Comparison of ENCODE assay signal across 13 cellular contexts in genomic region chr6:158009935-158010585, GRCh38. TPM values are rescaled to one million over a fixed set of nuclear protein-coding genes. Genes with fewer than 3 reads are reported as not detected.
DNase-seq lines count a peak whose midpoint lies in the region; ATAC-seq and FAIRE-seq lines count a peak whose summit lies in the region.
"Had no signal": no experiment of that assay in that cellular context is flagged by ENCODE, and none has a peak within 500 bp of the region (broad histone marks: within the 10 kb centered on the region; RNA-seq: fewer than 3 reads in every experiment).

No MANE protein-coding gene starts in this region.

- no peak for DNase-seq in activated CD4-positive, alpha-beta T cell treated with anti-CD3 and anti-CD28 coated beads for 36 hours
- DNase-seq in activated CD4-positive, alpha-beta T cell treated with anti-CD3 and anti-CD28 coated beads for 48 hours = no peak
- DNase-seq in T-helper 9 cell (no peak), urothelium cell line (ENCODE audit: low spot score) (no peak)
- DNase-seq: DMS153 had no signal

- POLR2A ChIA-PET in activated CD4-positive, alpha-beta T cell treated with anti-CD3 and anti-CD28 coated beads for 36 hours (lab: Charles Lee) = interaction anchor here (0.5 kb wide), 1 partner anchor 274 kb away, joined by 5 read pairs; no protein-coding TSS in a partner anchor

- CTCF ChIA-PET in activated CD4-positive, alpha-beta T cell treated with anti-CD3 and anti-CD28 coated beads for 36 hours (lab: Charles Lee) = interaction anchor here (0.6 to 2.0 kb wide), 4 partner anchors 15 to 567 kb away, joined by 3 to 6 read pairs (median 4); no protein-coding TSS in a partner anchor

- intact Hi-C loops in activated CD4-positive, alpha-beta T cell treated with anti-CD3 and anti-CD28 coated beads for 36 hours (cut with DNase I, micrococcal nuclease) = loop anchor here in 1 of 2 experiments (5.0 kb wide), 1 partner anchor 323 kb away; no protein-coding TSS in a partner anchor

- no peak overlapping the region for H3K4me3 Mint-ChIP-seq in activated CD4-positive, alpha-beta T cell treated with anti-CD3 and anti-CD28 coated beads for 36 hours
- peak overlapping the region; percentile 70 for H3K4me3 Mint-ChIP-seq in activated T-helper 17 cell treated with anti-CD3 and anti-CD28 coated beads, Interleukin-2, amount 50 U/mL, for 72 hours
- no peak overlapping the region for H3K4me3 Mint-ChIP-seq in stimulated activated memory B cell treated with anti-CD40 and anti-IgM and Interleukin-4, amounts not matched to agents 10 μg/mL and 1 μg/mL and 100 μg/mL, for 72 hours
- H3K4me3 Mint-ChIP-seq: WTC11 had no signal

- no peaks in the 10 kb centered on the region for H3K27me3 ChIP-seq in layer of hippocampus (ENCODE audit: control insufficient read depth, insufficient read depth, low read length)
- H3K27me3 ChIP-seq: gastrocnemius medialis had no signal

- peak overlapping the region; percentile 55 for H3K27ac Mint-ChIP-seq in activated CD4-positive, alpha-beta T cell treated with anti-CD3 and anti-CD28 coated beads for 36 hours
- H3K27ac Mint-ChIP-seq in activated T-helper 17 cell treated with anti-CD3 and anti-CD28 coated beads, Interleukin-2, amount 50 U/mL, for 72 hours = peak overlapping the region; percentile 85
- H3K27ac Mint-ChIP-seq in stimulated activated memory B cell treated with anti-CD40 and anti-IgM and Interleukin-4, amounts not matched to agents 10 μg/mL and 1 μg/mL and 100 μg/mL, for 72 hours = peak overlapping the region; percentile 66
- H3K27ac Mint-ChIP-seq: WTC11 had no signal

- peak overlapping the region; percentile 90 for H3K27ac ChIP-seq in layer of hippocampus (ENCODE audit: low read depth, low read length)

- no peaks in the 10 kb centered on the region for H3K27me3 Mint-ChIP-seq in activated CD4-positive, alpha-beta T cell treated with anti-CD3 and anti-CD28 coated beads for 36 hours
- H3K27me3 Mint-ChIP-seq in activated T-helper 17 cell treated with anti-CD3 and anti-CD28 coated beads, Interleukin-2, amount 50 U/mL, for 72 hours = no peaks in the 10 kb centered on the region
- H3K27me3 Mint-ChIP-seq in stimulated activated memory B cell treated with anti-CD40 and anti-IgM and Interleukin-4, amounts not matched to agents 10 μg/mL and 1 μg/mL and 100 μg/mL, for 72 hours = no peaks in the 10 kb centered on the region
- H3K27me3 Mint-ChIP-seq: progenitor cell of endocrine pancreas had no signal

- ATAC-seq in activated CD4-positive, alpha-beta T cell treated with anti-CD3 and anti-CD28 coated beads for 36 hours = no peak
- ATAC-seq in activated T-helper 17 cell treated with anti-CD3 and anti-CD28 coated beads, Interleukin-2, amount 50 U/mL, for 72 hours (replicated peaks) = no peak
- no peak for ATAC-seq in stimulated activated memory B cell treated with anti-CD40 and anti-IgM and Interleukin-4, amounts not matched to agents 10 μg/mL and 1 μg/mL and 100 μg/mL, for 72 hours
- ATAC-seq in GM19023 (IDR thresholded peaks at IDR 0.05; ENCODE audit: unreplicated experiment) = no peak
- ATAC-seq: WTC11 had no signal

- H3K9me3 Mint-ChIP-seq in activated CD4-positive, alpha-beta T cell treated with anti-CD3 and anti-CD28 coated beads for 36 hours (ENCODE audit: low read depth) = no peaks in the 10 kb centered on the region
- H3K9me3 Mint-ChIP-seq in activated T-helper 17 cell treated with anti-CD3 and anti-CD28 coated beads, Interleukin-2, amount 50 U/mL, for 72 hours = peaks cover 3% of the 10 kb centered on the region
- H3K9me3 Mint-ChIP-seq in stimulated activated memory B cell treated with anti-CD40 and anti-IgM and Interleukin-4, amounts not matched to agents 10 μg/mL and 1 μg/mL and 100 μg/mL, for 72 hours = no peaks in the 10 kb centered on the region

- peaks cover 30% of the 10 kb centered on the region for H3K36me3 Mint-ChIP-seq in activated CD4-positive, alpha-beta T cell treated with anti-CD3 and anti-CD28 coated beads for 36 hours (ENCODE audit: low read depth)
- peaks cover 9% of the 10 kb centered on the region for H3K36me3 Mint-ChIP-seq in activated T-helper 17 cell treated with anti-CD3 and anti-CD28 coated beads, Interleukin-2, amount 50 U/mL, for 72 hours (ENCODE audit: low read depth)
- peaks cover 41% of the 10 kb centered on the region for H3K36me3 Mint-ChIP-seq in stimulated activated memory B cell treated with anti-CD40 and anti-IgM and Interleukin-4, amounts not matched to agents 10 μg/mL and 1 μg/mL and 100 μg/mL, for 72 hours

- no peak for FAIRE-seq in urothelium cell line (lab: Jason Lieb, UNC)
- FAIRE-seq: A204.1 had no signal

- peaks cover 78% of the 10 kb centered on the region for H3K4me1 Mint-ChIP-seq in activated CD4-positive, alpha-beta T cell treated with anti-CD3 and anti-CD28 coated beads for 36 hours
- H3K4me1 Mint-ChIP-seq in activated T-helper 17 cell treated with anti-CD3 and anti-CD28 coated beads, Interleukin-2, amount 50 U/mL, for 72 hours = peaks cover 71% of the 10 kb centered on the region
- H3K4me1 Mint-ChIP-seq in stimulated activated memory B cell treated with anti-CD40 and anti-IgM and Interleukin-4, amounts not matched to agents 10 μg/mL and 1 μg/mL and 100 μg/mL, for 72 hours = peaks cover 75% of the 10 kb centered on the region

RNA-seq across cellular contexts. Expression of gene SYNJ2, which starts 28.4 kb away (rescaled TPM):
- total RNA-seq in activated CD4-positive, alpha-beta T cell treated with anti-CD3 and anti-CD28 coated beads for 36 hours = 10 to 100 TPM; 28.6 to 30.1 TPM
- total RNA-seq in activated T-helper 17 cell treated with anti-CD3 and anti-CD28 coated beads, Interleukin-2, amount 50 U/mL, for 72 hours = 10 to 100 TPM; 28.0 to 32.0 TPM
